In genomic region chr10:86970152-86970886, GRCh38 we compare ENCODE assay signal across 8 cellular contexts. TPM values are rescaled to one million over a fixed set of nuclear protein-coding genes. Genes with fewer than 3 reads are reported as not detected.
A peak's percentile ranks its signal among the peaks of the same experiment; 100 is the strongest.
DNase-seq lines count a peak whose midpoint lies in the region; ATAC-seq and TF ChIP-seq lines count a peak whose summit lies in the region.

No MANE protein-coding gene starts in this region.

- peaks cover 22% of the 10 kb centered on the region for H3K27me3 ChIP-seq in HUES6 (ENCODE audit: control insufficient read depth, insufficient read depth, low read length)
- peaks cover 17% of the 10 kb centered on the region for H3K27me3 ChIP-seq in iPS-15b (ENCODE audit: control insufficient read depth, insufficient read depth, low read length)
- H3K27me3 ChIP-seq in skeletal muscle satellite cell (ENCODE audit: control insufficient read depth, insufficient read depth, low read length): no peaks in the 10 kb centered on the region

- DNase-seq in Ammon's horn (ENCODE audit: low spot score) (peak; percentile 56), astrocyte of the cerebellum (ENCODE audit: low read depth) (no peak), NCI-H526 (lab: John Stamatoyannopoulos, UW) (no peak)

- H3K36me3 ChIP-seq in HUES6 (ENCODE audit: control insufficient read depth, insufficient read depth, low read length): no peaks in the 10 kb centered on the region
- H3K36me3 ChIP-seq in iPS-15b (ENCODE audit: control insufficient read depth, insufficient read depth, low read length): no peaks in the 10 kb centered on the region
- no peaks in the 10 kb centered on the region for H3K36me3 ChIP-seq in skeletal muscle satellite cell (ENCODE audit: insufficient read depth, low read length)

- H3K4me1 ChIP-seq in HUES6 (ENCODE audit: control insufficient read depth, insufficient read depth, low read length) (peaks cover 60% of the 10 kb centered on the region), iPS-15b (ENCODE audit: control insufficient read depth, insufficient read depth, low read length) (peaks cover 14% of the 10 kb centered on the region), skeletal muscle satellite cell (ENCODE audit: control insufficient read depth, insufficient read depth, low read length) (peaks cover 60% of the 10 kb centered on the region)

- no peak for ATAC-seq in HG02885 (IDR thresholded peaks at IDR 0.05; ENCODE audit: poor library complexity, unreplicated experiment)
- no peak for ATAC-seq in GM21825 (IDR thresholded peaks at IDR 0.05; ENCODE audit: unreplicated experiment)

- H3K4me2 ChIP-seq in skeletal muscle satellite cell (ENCODE audit: low read length): peak overlapping the region; percentile 89

- no peak for TF ChIP-seq CTCF in astrocyte of the cerebellum (IDR thresholded peaks at IDR 0.05; ENCODE audit: low read depth, low read length, missing control alignments)

- H3K9me3 ChIP-seq in HUES6 (ENCODE audit: control insufficient read depth, insufficient read depth, low read depth, low read length) (no peaks in the 10 kb centered on the region), iPS-15b (ENCODE audit: control insufficient read depth, insufficient read depth, low read length) (no peaks in the 10 kb centered on the region), skeletal muscle satellite cell (replicated peaks; ENCODE audit: low read length) (no peaks in the 10 kb centered on the region)

- H3K9ac ChIP-seq in HUES6 (ENCODE audit: low read length): peak overlapping the region; percentile 80
- peak overlapping the region; percentile 73 for H3K9ac ChIP-seq in iPS-15b (ENCODE audit: low read depth, low read length)
- peak overlapping the region; percentile 95 for H3K9ac ChIP-seq in skeletal muscle satellite cell (ENCODE audit: low read depth, low read length)

- H3K27ac ChIP-seq in HUES6 (ENCODE audit: low read depth, low read length): peak overlapping the region; percentile 52; the same call in 1 of the 2 replicates

- H3K4me3 ChIP-seq in HUES6 (ENCODE audit: low read depth, low read length) (peak overlapping the region; percentile 70), astrocyte of the cerebellum (ENCODE audit: low read depth, low read length) (peak overlapping the region; percentile 61), iPS-15b (ENCODE audit: low read depth, low read length) (peak overlapping the region; percentile 62), skeletal muscle satellite cell (ENCODE audit: low read length) (peak overlapping the region; percentile 86)

- in situ Hi-C loops in astrocyte of the cerebellum (cut with HindIII; ENCODE audit: low sequenced_read_pairs): no loop called here

RNA-seq across cellular contexts. Expression of gene ADIRF, which starts 2.0 kb away (rescaled TPM):
- 21.3 and 26.2 TPM in 2 replicates for total RNA-seq in skeletal muscle satellite cell (2012; rRNA removed)

RNA-seq across cellular contexts. Expression of gene SNCG, which starts 11.9 kb away (rescaled TPM):
- 6.3 and 10.6 TPM in 2 replicates for total RNA-seq in skeletal muscle satellite cell (2012; rRNA removed)

RNA-seq across cellular contexts. Expression of gene MMRN2, which starts 12.9 kb away (rescaled TPM):
- total RNA-seq in skeletal muscle satellite cell (2012; rRNA removed): 2.5 and 2.8 TPM in 2 replicates

RNA-seq across cellular contexts. Expression of gene FAM25A, which starts 49.8 kb away (rescaled TPM):
- not detected in 2 replicates for total RNA-seq in skeletal muscle satellite cell (2012; rRNA removed)
